7 cellular contexts compared by ENCODE assay signal in the genomic region with DNA sequence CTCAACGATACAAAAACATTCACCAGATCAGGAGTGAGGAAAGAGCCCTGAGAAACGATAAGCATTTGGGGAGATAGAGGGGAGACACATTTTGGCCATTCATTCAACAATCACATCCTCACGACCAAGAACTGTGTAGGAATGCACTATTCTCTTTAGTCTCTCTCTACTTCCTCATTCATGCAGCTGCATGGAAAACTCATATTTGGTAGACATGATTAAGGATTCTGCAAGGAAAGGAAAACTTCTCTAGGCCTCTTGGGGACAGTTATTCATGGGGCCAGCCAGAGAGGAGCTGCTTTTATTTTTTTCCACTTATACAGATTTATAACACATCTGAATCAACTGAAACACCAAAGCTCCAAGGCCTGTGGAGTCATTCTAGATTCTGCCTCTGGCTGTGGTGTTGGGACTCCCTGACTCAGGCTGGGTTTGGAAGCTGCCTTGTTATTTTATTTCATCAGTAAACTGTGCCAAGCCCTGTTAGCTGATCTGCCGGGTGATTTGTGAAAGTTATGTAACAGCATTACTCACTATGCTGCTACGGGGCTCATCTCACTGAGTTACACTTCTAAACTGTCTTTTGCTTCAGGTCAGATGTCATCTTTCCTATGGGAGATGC.
DNase-seq lines count a peak whose midpoint lies in the region; ATAC-seq, FAIRE-seq and TF ChIP-seq lines count a peak whose summit lies in the region.

No MANE protein-coding gene starts in this region.

- H3K9me3 ChIP-seq in Karpas-422 (ENCODE audit: low read length) = no peaks in the 10 kb centered on the region
- H3K9me3 ChIP-seq in ascending aorta = no peaks in the 10 kb centered on the region
- H3K9me3 ChIP-seq in keratinocyte (ENCODE audit: control insufficient read depth, low read depth, low read length) = no peaks in the 10 kb centered on the region
- H3K9me3 ChIP-seq in tibial artery = no peaks in the 10 kb centered on the region

- H3K27ac ChIP-seq in Karpas-422 (ENCODE audit: low read length) (peak overlapping the region; percentile 84), ascending aorta (peak overlapping the region; percentile 67 to 81), keratinocyte (ENCODE audit: control insufficient read depth, insufficient read depth, low read length) (no peak overlapping the region), tibial artery (peak overlapping the region; percentile 58 to 68)

- no peaks in the 10 kb centered on the region for H3K9me1 ChIP-seq in keratinocyte (ENCODE audit: control insufficient read depth, extremely low read depth, insufficient read depth, low read length)

- H3K79me2 ChIP-seq in Karpas-422 (ENCODE audit: low read length) (no peaks in the 10 kb centered on the region), keratinocyte (ENCODE audit: control insufficient read depth, insufficient read depth, low read length) (no peaks in the 10 kb centered on the region)

- ATAC-seq in GM18858 (IDR thresholded peaks at IDR 0.05; ENCODE audit: unreplicated experiment) = no peak
- no peak for ATAC-seq in GM18867 (IDR thresholded peaks at IDR 0.05; ENCODE audit: unreplicated experiment)
- no peak for ATAC-seq in HG03460 (IDR thresholded peaks at IDR 0.05; ENCODE audit: unreplicated experiment)

- peak overlapping the region; percentile 47 for H3K9ac ChIP-seq in Karpas-422 (ENCODE audit: low read length)
- H3K9ac ChIP-seq in keratinocyte (ENCODE audit: control insufficient read depth, extremely low read depth, insufficient read depth, low read length) = no peak overlapping the region

- peaks cover 43% of the 10 kb centered on the region for H3K4me1 ChIP-seq in Karpas-422 (ENCODE audit: low read length)
- H3K4me1 ChIP-seq in ascending aorta = peaks cover 4 to 27% of the 10 kb centered on the region in 2 donors
- peaks cover 9% of the 10 kb centered on the region for H3K4me1 ChIP-seq in keratinocyte (ENCODE audit: control insufficient read depth, extremely low read depth, insufficient read depth, low read length)
- peaks cover 0 to 43% (median 29%) of the 10 kb centered on the region in 4 donors for H3K4me1 ChIP-seq in tibial artery

- H3K9me2 ChIP-seq in Karpas-422 (replicated peaks; ENCODE audit: insufficient read depth, low read length) = no peaks in the 10 kb centered on the region

- H3K36me3 ChIP-seq in Karpas-422 (ENCODE audit: insufficient read depth, low read length) (no peaks in the 10 kb centered on the region), ascending aorta (peaks cover 0 to 5% of the 10 kb centered on the region in 2 donors), keratinocyte (ENCODE audit: control insufficient read depth in 2 of 2, extremely low read depth in 1 of 2, insufficient read depth in 2 of 2, low read length in 2 of 2) (no peaks in the 10 kb centered on the region), tibial artery (no peaks in the 10 kb centered on the region)

- H3K4me3 ChIP-seq in Karpas-422 (ENCODE audit: low read length) (no peak overlapping the region), ascending aorta (no peak overlapping the region), keratinocyte (ENCODE audit: control insufficient read depth in 2 of 3, extremely low read depth in 1 of 3, insufficient read depth in 2 of 3, low read depth in 1 of 3, low read length in 3 of 3) (no peak overlapping the region), tibial artery (no peak overlapping the region)

- intact Hi-C loops in ascending aorta (cut with DNase I) = loop anchor here (1.0 kb wide), 1 partner anchor 43 kb away; no protein-coding TSS in a partner anchor
- intact Hi-C loops in tibial artery (cut with DNase I; ENCODE audit: low total_unique reads) = no loop called here

- no peaks in the 10 kb centered on the region for H3K27me3 ChIP-seq in Karpas-422 (ENCODE audit: low read length)
- no peaks in the 10 kb centered on the region for H3K27me3 ChIP-seq in ascending aorta
- H3K27me3 ChIP-seq in keratinocyte (ENCODE audit: control insufficient read depth, extremely low read depth, insufficient read depth, low read length) = no peaks in the 10 kb centered on the region
- H3K27me3 ChIP-seq in tibial artery = no peaks in the 10 kb centered on the region

- FAIRE-seq in keratinocyte (lab: Jason Lieb, UNC) = peak; percentile 96

- H2AFZ ChIP-seq in Karpas-422 (ENCODE audit: low read length) (no peak overlapping the region), keratinocyte (ENCODE audit: control insufficient read depth, low read length) (no peak overlapping the region)

- no peak for TF ChIP-seq CTCF in ascending aorta (IDR thresholded peaks at IDR 0.05)
- no peak for TF ChIP-seq CTCF in keratinocyte (optimal IDR thresholded peaks at IDR 0.05 in 1 of 3, IDR thresholded peaks at IDR 0.05 in 1 of 3, conservative IDR thresholded peaks at IDR 0.05 in 1 of 3; ENCODE audit: extremely low read depth in 1 of 3, insufficient read depth in 2 of 3, low read length in 3 of 3)
- TF ChIP-seq CTCF in tibial artery (IDR thresholded peaks at IDR 0.05) = peak in 1 of 2 experiments; percentile 15

- dilution Hi-C loops in keratinocyte (cut with MboI; ENCODE audit: extremely low pct_ligation_motif_present, low sequenced_read_pairs) = no loop called here

- H4K20me1 ChIP-seq in Karpas-422 (ENCODE audit: insufficient read depth, low read depth, low read length) (no peaks in the 10 kb centered on the region), keratinocyte (ENCODE audit: control insufficient read depth, extremely low read depth, insufficient read depth, low read length) (no peaks in the 10 kb centered on the region)

- DNase-seq in Karpas-422 (no peak), ascending aorta (ENCODE audit: low spot score in 2 of 2) (peak; percentile 42 to 90), keratinocyte (ENCODE audit: low read depth, low spot score) (peak; percentile 57), tibial artery (peak; percentile 84 to 88)

- peak overlapping the region; percentile 47 for H3K4me2 ChIP-seq in Karpas-422 (ENCODE audit: low read depth, low read length, poor library complexity, severe bottlenecking)
- peak overlapping the region; percentile 17 for H3K4me2 ChIP-seq in keratinocyte (ENCODE audit: control insufficient read depth, extremely low read depth, insufficient read depth, low read depth, low read length)
